In the genomic region with DNA sequence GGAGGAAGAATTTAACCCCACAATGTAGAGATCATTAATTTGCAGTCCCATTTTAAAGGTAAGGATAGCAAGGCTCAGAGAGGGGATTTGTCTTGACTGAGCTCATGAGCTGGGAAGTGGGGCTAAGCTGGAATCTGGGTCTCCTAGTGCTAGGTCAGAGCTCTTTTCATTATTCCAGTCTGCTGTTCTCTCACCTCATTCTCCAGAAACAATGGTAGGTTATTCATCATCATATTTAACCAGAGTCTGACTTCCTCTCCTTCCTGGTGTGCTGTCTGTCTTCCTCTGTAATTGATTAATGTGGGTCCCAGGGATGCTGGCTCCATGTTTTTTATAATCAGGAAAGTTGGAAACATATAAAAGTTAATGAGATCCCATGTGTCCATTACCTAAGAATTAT, we compare ENCODE assay signal across 1 cellular context.
TF ChIP-seq lines count a peak whose summit lies in the region.

No MANE protein-coding gene starts in this region.

TF ChIP-seq in endothelial cell of umbilical vein, 7 proteins besides CTCF, POLR2A, EP300 and RAD21:
- TF ChIP-seq POLR2AphosphoS5 (IDR thresholded peaks at IDR 0.05; ENCODE audit: insufficient read depth, low read depth, low read length), result no peak
- TF ChIP-seq MYC (IDR thresholded peaks at IDR 0.05; ENCODE audit: low read depth, low read length), result no peak
- no peak for TF ChIP-seq JUN (IDR thresholded peaks at IDR 0.05; ENCODE audit: borderline replicate concordance, insufficient read depth, insufficient read length, low read depth)
- no peak for TF ChIP-seq FOS (IDR thresholded peaks at IDR 0.05; ENCODE audit: borderline replicate concordance, insufficient read depth, low read length)
- TF ChIP-seq, protein P1, sequence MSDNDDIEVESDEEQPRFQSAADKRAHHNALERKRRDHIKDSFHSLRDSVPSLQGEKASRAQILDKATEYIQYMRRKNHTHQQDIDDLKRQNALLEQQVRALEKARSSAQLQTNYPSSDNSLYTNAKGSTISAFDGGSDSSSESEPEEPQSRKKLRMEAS (IDR thresholded peaks at IDR 0.05; ENCODE audit: insufficient read depth, insufficient read length), result no peak
